ENCODE assay signal across 26 cellular contexts in the genomic region with DNA sequence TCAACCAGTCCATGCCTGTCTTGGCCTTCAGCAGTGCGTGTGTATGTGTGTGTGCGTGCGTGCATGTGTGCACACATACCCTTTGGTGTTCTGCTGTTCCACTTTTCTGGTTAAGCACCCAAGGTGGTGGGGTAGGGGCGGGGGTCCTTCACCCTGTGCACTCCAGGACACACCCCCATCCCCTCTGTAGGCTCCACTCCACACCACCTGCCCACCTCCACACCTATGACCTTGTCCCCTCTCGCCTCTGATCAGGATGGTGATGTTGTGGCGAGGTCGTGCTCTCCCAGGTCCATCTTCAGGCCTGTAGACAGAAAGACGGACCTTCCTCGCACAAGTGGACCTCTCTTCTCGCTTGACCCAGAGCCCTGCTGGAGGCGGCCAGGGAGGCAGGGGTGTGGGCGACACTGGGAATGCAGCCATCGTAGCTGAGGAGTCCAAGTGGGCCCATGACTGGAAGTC. TPM values are rescaled to one million over a fixed set of nuclear protein-coding genes. Genes with fewer than 3 reads are reported as not detected.
DNase-seq lines count a peak whose midpoint lies in the region; ATAC-seq and TF ChIP-seq lines count a peak whose summit lies in the region.
"Had no signal": no experiment of that assay in that cellular context is flagged by ENCODE, and none has a peak within 500 bp of the region (broad histone marks: within the 10 kb centered on the region; RNA-seq: fewer than 3 reads in every experiment).

No MANE protein-coding gene starts in this region.

- H3K27ac Mint-ChIP-seq in activated CD8-positive, alpha-beta T cell treated with anti-CD3 and anti-CD28 coated beads, Interleukin-2, amount 10 ng/mL, durations not matched to agents 7 days and 5 days, result no peak overlapping the region
- H3K27ac Mint-ChIP-seq in activated CD8-positive, alpha-beta T cell treated with anti-CD3 and anti-CD28 coated beads for 36 hours, result no peak overlapping the region
- no peak overlapping the region for H3K27ac Mint-ChIP-seq in T-helper 17 cell

- POLR2A ChIA-PET in activated CD8-positive, alpha-beta T cell treated with anti-CD3 and anti-CD28 coated beads, Interleukin-2, amount 10 ng/mL, durations not matched to agents 7 days and 5 days (lab: Charles Lee), result no interaction called here
- POLR2A ChIA-PET in activated CD8-positive, alpha-beta T cell treated with anti-CD3 and anti-CD28 coated beads for 36 hours (lab: Charles Lee), result no interaction called here

- intact Hi-C loops in activated CD8-positive, alpha-beta T cell treated with anti-CD3 and anti-CD28 coated beads for 36 hours (cut with micrococcal nuclease), result no loop called here
- intact Hi-C loops in posterior vena cava (cut with DNase I), result no loop called here

- no peaks in the 10 kb centered on the region for H3K9me3 ChIP-seq in T-helper 17 cell (ENCODE audit: control insufficient read depth, low read length, poor library complexity, severe bottlenecking)
- H3K9me3 ChIP-seq: esophagus squamous epithelium, gastrocnemius medialis, lower lobe of right lung, mucosa of descending colon, prostate gland, SJSA1, upper lobe of left lung had no signal

- CTCF ChIA-PET in activated CD8-positive, alpha-beta T cell treated with anti-CD3 and anti-CD28 coated beads, Interleukin-2, amount 10 ng/mL, durations not matched to agents 7 days and 5 days (lab: Charles Lee), result no interaction called here
- CTCF ChIA-PET in activated CD8-positive, alpha-beta T cell treated with anti-CD3 and anti-CD28 coated beads for 36 hours (lab: Charles Lee), result no interaction called here

- peaks cover 17% of the 10 kb centered on the region for H3K36me3 Mint-ChIP-seq in activated CD8-positive, alpha-beta T cell treated with anti-CD3 and anti-CD28 coated beads, Interleukin-2, amount 10 ng/mL, durations not matched to agents 7 days and 5 days (ENCODE audit: low read depth)
- peaks cover 8% of the 10 kb centered on the region for H3K36me3 Mint-ChIP-seq in activated CD8-positive, alpha-beta T cell treated with anti-CD3 and anti-CD28 coated beads for 36 hours (ENCODE audit: low read depth)
- H3K36me3 Mint-ChIP-seq in T-helper 17 cell (ENCODE audit: low read depth), result peaks cover 2% of the 10 kb centered on the region

- peak; percentile 14 for DNase-seq in activated CD8-positive, alpha-beta T cell treated with anti-CD3 and anti-CD28 coated beads, Interleukin-2, amount 10 ng/mL, durations not matched to agents 7 days and 5 days
- no peak for DNase-seq in activated CD8-positive, alpha-beta T cell treated with anti-CD3 and anti-CD28 coated beads for 36 hours
- DNase-seq in posterior vena cava (ENCODE audit: low spot score), result peak; percentile 77
- DNase-seq in NCI-H1092 (lab: John Stamatoyannopoulos, UW), result no peak
- DNase-seq in GF-D8 (lab: John Stamatoyannopoulos, UW), result no peak
- DNase-seq in T-helper 17 cell, result no peak
- DNase-seq: activated CD4-positive, alpha-beta T cell treated with anti-CD3 and anti-CD28 coated beads for 4 hours; activated gamma-delta T cell; AML-193; CD8-positive, alpha-beta memory T cell; DMS153; effector memory CD4-positive, alpha-beta T cell; esophagus squamous epithelium; gastrocnemius medialis; hypothalamus; lower lobe of right lung; mucosa of descending colon; NCI-H146; NCI-H2171; NCI-H526 had no signal

- TF ChIP-seq CTCF in activated CD8-positive, alpha-beta T cell treated with anti-CD3 and anti-CD28 coated beads for 36 hours (IDR thresholded peaks at IDR 0.05), result no peak

- no peak overlapping the region for H3K4me3 Mint-ChIP-seq in activated CD8-positive, alpha-beta T cell treated with anti-CD3 and anti-CD28 coated beads, Interleukin-2, amount 10 ng/mL, durations not matched to agents 7 days and 5 days
- no peak overlapping the region for H3K4me3 Mint-ChIP-seq in activated CD8-positive, alpha-beta T cell treated with anti-CD3 and anti-CD28 coated beads for 36 hours
- H3K4me3 Mint-ChIP-seq in T-helper 17 cell, result no peak overlapping the region
- H3K4me3 Mint-ChIP-seq: neural crest cell had no signal

- peaks cover 36% of the 10 kb centered on the region for H3K4me1 Mint-ChIP-seq in activated CD8-positive, alpha-beta T cell treated with anti-CD3 and anti-CD28 coated beads, Interleukin-2, amount 10 ng/mL, durations not matched to agents 7 days and 5 days (ENCODE audit: low read depth)
- peaks cover 34% of the 10 kb centered on the region for H3K4me1 Mint-ChIP-seq in activated CD8-positive, alpha-beta T cell treated with anti-CD3 and anti-CD28 coated beads for 36 hours (ENCODE audit: low read depth)
- peaks cover 22% of the 10 kb centered on the region for H3K4me1 Mint-ChIP-seq in T-helper 17 cell

- H3K27me3 Mint-ChIP-seq in activated CD8-positive, alpha-beta T cell treated with anti-CD3 and anti-CD28 coated beads, Interleukin-2, amount 10 ng/mL, durations not matched to agents 7 days and 5 days (ENCODE audit: low read depth), result peaks cover 5% of the 10 kb centered on the region
- no peaks in the 10 kb centered on the region for H3K27me3 Mint-ChIP-seq in activated CD8-positive, alpha-beta T cell treated with anti-CD3 and anti-CD28 coated beads for 36 hours
- H3K27me3 Mint-ChIP-seq in T-helper 17 cell, result no peaks in the 10 kb centered on the region

- H3K9me3 Mint-ChIP-seq in activated CD8-positive, alpha-beta T cell treated with anti-CD3 and anti-CD28 coated beads, Interleukin-2, amount 10 ng/mL, durations not matched to agents 7 days and 5 days (ENCODE audit: insufficient read depth), result peaks cover 5% of the 10 kb centered on the region
- no peaks in the 10 kb centered on the region for H3K9me3 Mint-ChIP-seq in activated CD8-positive, alpha-beta T cell treated with anti-CD3 and anti-CD28 coated beads for 36 hours
- H3K9me3 Mint-ChIP-seq: neural crest cell had no signal

- no peak for ATAC-seq in activated CD8-positive, alpha-beta T cell treated with anti-CD3 and anti-CD28 coated beads, Interleukin-2, amount 10 ng/mL, durations not matched to agents 7 days and 5 days
- no peak for ATAC-seq in activated CD8-positive, alpha-beta T cell treated with anti-CD3 and anti-CD28 coated beads for 36 hours
- ATAC-seq in esophagus mucosa (peak; percentile 21), T-helper 17 cell (no peak)
- ATAC-seq: gastrocnemius medialis, mucosa of descending colon had no signal

TF ChIP-seq in PFSK-1, 5 proteins besides CTCF, POLR2A, EP300 and RAD21:
- TF ChIP-seq TAF1 (IDR thresholded peaks at IDR 0.05; ENCODE audit: borderline replicate concordance, insufficient read depth, low read length) (no peak), SIN3A (IDR thresholded peaks at IDR 0.05; ENCODE audit: borderline replicate concordance, insufficient read depth, low read length) (no peak), POLR2AphosphoS5 (IDR thresholded peaks at IDR 0.05; ENCODE audit: low read depth, low read length) (0 out of 2 replicates have a peak, but pooled peaks have one; percentile 27), FOXP2 (optimal IDR thresholded peaks at IDR 0.05; ENCODE audit: borderline replicate concordance, extremely low read depth, extremely low read length, insufficient read depth) (no peak)
- TF ChIP-seq, protein P1, sequence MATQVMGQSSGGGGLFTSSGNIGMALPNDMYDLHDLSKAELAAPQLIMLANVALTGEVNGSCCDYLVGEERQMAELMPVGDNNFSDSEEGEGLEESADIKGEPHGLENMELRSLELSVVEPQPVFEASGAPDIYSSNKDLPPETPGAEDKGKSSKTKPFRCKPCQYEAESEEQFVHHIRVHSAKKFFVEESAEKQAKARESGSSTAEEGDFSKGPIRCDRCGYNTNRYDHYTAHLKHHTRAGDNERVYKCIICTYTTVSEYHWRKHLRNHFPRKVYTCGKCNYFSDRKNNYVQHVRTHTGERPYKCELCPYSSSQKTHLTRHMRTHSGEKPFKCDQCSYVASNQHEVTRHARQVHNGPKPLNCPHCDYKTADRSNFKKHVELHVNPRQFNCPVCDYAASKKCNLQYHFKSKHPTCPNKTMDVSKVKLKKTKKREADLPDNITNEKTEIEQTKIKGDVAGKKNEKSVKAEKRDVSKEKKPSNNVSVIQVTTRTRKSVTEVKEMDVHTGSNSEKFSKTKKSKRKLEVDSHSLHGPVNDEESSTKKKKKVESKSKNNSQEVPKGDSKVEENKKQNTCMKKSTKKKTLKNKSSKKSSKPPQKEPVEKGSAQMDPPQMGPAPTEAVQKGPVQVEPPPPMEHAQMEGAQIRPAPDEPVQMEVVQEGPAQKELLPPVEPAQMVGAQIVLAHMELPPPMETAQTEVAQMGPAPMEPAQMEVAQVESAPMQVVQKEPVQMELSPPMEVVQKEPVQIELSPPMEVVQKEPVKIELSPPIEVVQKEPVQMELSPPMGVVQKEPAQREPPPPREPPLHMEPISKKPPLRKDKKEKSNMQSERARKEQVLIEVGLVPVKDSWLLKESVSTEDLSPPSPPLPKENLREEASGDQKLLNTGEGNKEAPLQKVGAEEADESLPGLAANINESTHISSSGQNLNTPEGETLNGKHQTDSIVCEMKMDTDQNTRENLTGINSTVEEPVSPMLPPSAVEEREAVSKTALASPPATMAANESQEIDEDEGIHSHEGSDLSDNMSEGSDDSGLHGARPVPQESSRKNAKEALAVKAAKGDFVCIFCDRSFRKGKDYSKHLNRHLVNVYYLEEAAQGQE (IDR thresholded peaks at IDR 0.05; ENCODE audit: insufficient read depth in 1 of 2, low read depth in 2 of 2, low read length in 2 of 2), result no peak
TF ChIP-seq in PFSK-1: peak in this region for 1.

RNA-seq across cellular contexts. Expression of gene WDR4, which starts 44.6 kb away (rescaled TPM):
- 10 to 100 TPM; 35.6 to 40.9 TPM for total RNA-seq in activated CD8-positive, alpha-beta T cell treated with anti-CD3 and anti-CD28 coated beads, Interleukin-2, amount 10 ng/mL, durations not matched to agents 7 days and 5 days
- total RNA-seq in activated CD8-positive, alpha-beta T cell treated with anti-CD3 and anti-CD28 coated beads for 36 hours, result 10 to 100 TPM; 49.8 to 53.5 TPM
- 52.9 TPM for polyA plus RNA-seq in PFSK-1 (2012; ENCODE audit: insufficient read length, low read depth)
- total RNA-seq in esophagus mucosa (19.8 TPM), posterior vena cava (10 to 100 TPM; 12.1 to 13.4 TPM), T-helper 17 cell (10 to 100 TPM; 15.4 to 23.5 TPM)

RNA-seq across cellular contexts. Expression of gene NDUFV3, which starts 58.3 kb away (rescaled TPM):
- 10 to 100 TPM; 27.7 to 28.1 TPM for total RNA-seq in activated CD8-positive, alpha-beta T cell treated with anti-CD3 and anti-CD28 coated beads, Interleukin-2, amount 10 ng/mL, durations not matched to agents 7 days and 5 days
- 10 to 100 TPM; 29.0 to 29.8 TPM for total RNA-seq in activated CD8-positive, alpha-beta T cell treated with anti-CD3 and anti-CD28 coated beads for 36 hours
- polyA plus RNA-seq in PFSK-1 (2012; ENCODE audit: insufficient read length, low read depth), result 78.9 TPM
- total RNA-seq in esophagus mucosa (17.7 TPM), posterior vena cava (10 to 100 TPM; 26.1 to 39.0 TPM), T-helper 17 cell (10 to 100 TPM; 17.8 to 18.0 TPM)

Comparison
In these comparisons a context has a peak if more than half of its experiments do, and no peak if none do; other contexts are left out.
1. DNase-seq: peak in activated CD8-positive, alpha-beta T cell treated with anti-CD3 and anti-CD28 coated beads, Interleukin-2, amount 10 ng/mL, durations not matched to agents 7 days and 5 days (single experiment) and posterior vena cava (single experiment); none in activated CD8-positive, alpha-beta T cell treated with anti-CD3 and anti-CD28 coated beads for 36 hours (single experiment), NCI-H1092 (single experiment), GF-D8 (single experiment) and T-helper 17 cell (0 of 3).